1 cellular context compared by ENCODE assay signal in genomic region chr17:55727920-55728319, GRCh38.
TF ChIP-seq lines count a peak whose summit lies in the region.

No MANE protein-coding gene starts in this region.

TF ChIP-seq in WTC11, 78 proteins besides CTCF, POLR2A, EP300 and RAD21 (continued from another document):
- TF ChIP-seq, protein P1, sequence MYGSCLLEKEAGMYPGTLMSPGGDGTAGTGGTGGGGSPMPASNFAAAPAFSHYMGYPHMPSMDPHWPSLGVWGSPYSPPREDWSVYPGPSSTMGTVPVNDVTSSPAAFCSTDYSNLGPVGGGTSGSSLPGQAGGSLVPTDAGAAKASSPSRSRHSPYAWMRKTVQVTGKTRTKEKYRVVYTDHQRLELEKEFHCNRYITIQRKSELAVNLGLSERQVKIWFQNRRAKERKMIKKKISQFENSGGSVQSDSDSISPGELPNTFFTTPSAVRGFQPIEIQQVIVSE (CRISPR knock-in tag; IDR thresholded peaks at IDR 0.05; ENCODE audit: borderline replicate concordance): no peak
- no peak for TF ChIP-seq ZNF121 (CRISPR knock-in tag; IDR thresholded peaks at IDR 0.05)
- TF ChIP-seq MLX (CRISPR knock-in tag; IDR thresholded peaks at IDR 0.05): no peak
- TF ChIP-seq ZNF532 (CRISPR knock-in tag; IDR thresholded peaks at IDR 0.05; ENCODE audit: borderline replicate concordance): no peak
- no peak for TF ChIP-seq E2F5 (CRISPR knock-in tag; IDR thresholded peaks at IDR 0.05)
- TF ChIP-seq STAT6 (CRISPR knock-in tag; conservative IDR thresholded peaks at IDR 0.05; ENCODE audit: low read depth): no peak
- TF ChIP-seq ZNF263 (CRISPR knock-in tag; IDR thresholded peaks at IDR 0.05; ENCODE audit: low read depth): no peak
- TF ChIP-seq MYBL2 (CRISPR knock-in tag; IDR thresholded peaks at IDR 0.05): no peak
- no peak for TF ChIP-seq NFATC4 (CRISPR knock-in tag; IDR thresholded peaks at IDR 0.05)
- TF ChIP-seq, protein P2, sequence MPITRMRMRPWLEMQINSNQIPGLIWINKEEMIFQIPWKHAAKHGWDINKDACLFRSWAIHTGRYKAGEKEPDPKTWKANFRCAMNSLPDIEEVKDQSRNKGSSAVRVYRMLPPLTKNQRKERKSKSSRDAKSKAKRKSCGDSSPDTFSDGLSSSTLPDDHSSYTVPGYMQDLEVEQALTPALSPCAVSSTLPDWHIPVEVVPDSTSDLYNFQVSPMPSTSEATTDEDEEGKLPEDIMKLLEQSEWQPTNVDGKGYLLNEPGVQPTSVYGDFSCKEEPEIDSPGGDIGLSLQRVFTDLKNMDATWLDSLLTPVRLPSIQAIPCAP (CRISPR knock-in tag; IDR thresholded peaks at IDR 0.05): no peak
TF ChIP-seq in WTC11: peak in this region for 0.
